Comparison of ENCODE assay signal across 19 cellular contexts in genomic region chr4:41424541-41424940, GRCh38.
"Had no signal": no experiment of that assay in that cellular context is flagged by ENCODE, and none has a peak within 500 bp of the region (broad histone marks: within the 10 kb centered on the region; RNA-seq: fewer than 3 reads in every experiment).

No MANE protein-coding gene starts in this region.

- H3K9me3 ChIP-seq: body of pancreas, esophagus squamous epithelium, gastrocnemius medialis had no signal

- H3K27ac ChIP-seq: body of pancreas, cardiac muscle cell, esophagus squamous epithelium had no signal

- H3K4me3 ChIP-seq: body of pancreas, cardiac muscle cell, esophagus squamous epithelium, gastrocnemius medialis, smooth muscle cell had no signal

- H3K27me3 ChIP-seq: body of pancreas, esophagus squamous epithelium, gastrocnemius medialis had no signal

- DNase-seq: activated CD4-positive, alpha-beta memory T cell treated with anti-CD3 and anti-CD28 coated beads for 36 hours; activated CD4-positive, alpha-beta T cell treated with anti-CD3 and anti-CD28 coated beads for 48 hours; activated effector memory CD4-positive, alpha-beta T cell treated with Interleukin-2 at 50 U/mL for 16 hours; activated naive CD4-positive, alpha-beta T cell treated with anti-CD3 and anti-CD28 coated beads, Interleukin-2, amount 10 ng/mL, durations not matched to agents 7 days and 5 days; activated T-cell treated with anti-CD3 and anti-CD28 coated beads, Interleukin-2, amount 50 U/mL, for 48 hours; amygdala; body of pancreas; effector CD8-positive, alpha-beta T cell; esophagus squamous epithelium; gastrocnemius medialis; hypothalamus; mesendoderm; naive thymus-derived CD4-positive, alpha-beta T cell; occipital lobe; posterior cingulate gyrus; stimulated activated CD4-positive, alpha-beta T cell treated with anti-CD3 and anti-CD28 coated beads, Interleukin-15, amount 100 ng/mL, for 24 hours; T1000 had no signal

- H3K36me3 ChIP-seq: cardiac muscle cell, esophagus squamous epithelium, gastrocnemius medialis had no signal
